Comparison of ENCODE assay signal across 9 cellular contexts in the genomic region with DNA sequence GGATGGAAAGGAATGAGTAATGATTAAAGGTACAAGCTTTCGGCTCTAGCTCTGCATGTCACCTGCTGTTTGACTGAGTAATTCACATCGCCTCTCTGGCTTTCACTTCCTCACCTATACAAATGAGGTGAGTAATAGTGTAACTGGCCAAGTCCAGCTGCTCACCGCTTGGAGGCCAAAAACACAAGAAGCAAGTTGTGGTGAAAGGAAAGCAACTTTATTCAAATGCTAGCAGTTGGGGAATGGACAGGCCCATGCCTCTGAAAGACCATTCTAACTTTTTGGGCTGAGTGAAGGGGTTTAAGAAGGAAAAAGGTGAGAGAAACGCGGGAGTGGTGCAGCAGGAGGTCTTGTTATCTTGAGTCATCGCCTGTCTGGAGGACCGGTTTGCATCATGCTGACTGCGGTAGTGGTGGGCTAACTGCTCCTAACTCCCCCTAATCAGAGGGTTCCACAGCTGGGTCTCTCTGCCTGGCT. TPM values are rescaled to one million over a fixed set of nuclear protein-coding genes. Genes with fewer than 3 reads are reported as not detected.
DNase-seq lines count a peak whose midpoint lies in the region; ATAC-seq, FAIRE-seq and TF ChIP-seq lines count a peak whose summit lies in the region.
"Had no signal": no experiment of that assay in that cellular context is flagged by ENCODE, and none has a peak within 500 bp of the region (broad histone marks: within the 10 kb centered on the region; RNA-seq: fewer than 3 reads in every experiment).

No MANE protein-coding gene starts in this region.

- H3K27ac ChIP-seq in keratinocyte (ENCODE audit: control insufficient read depth, insufficient read depth, low read length) = no peak overlapping the region
- no peak overlapping the region for H3K27ac ChIP-seq in effector memory CD4-positive, alpha-beta T cell (ENCODE audit: insufficient read depth, low read length, poor library complexity, severe bottlenecking)

- dilution Hi-C loops in keratinocyte (cut with MboI; ENCODE audit: extremely low pct_ligation_motif_present, low sequenced_read_pairs) = no loop called here

- peaks cover 41 to 69% of the 10 kb centered on the region in 2 donors for H3K27me3 Mint-ChIP-seq in natural killer cell treated with Interleukin-12 subunit alpha and Interleukin-12 subunit beta and Interleukin-15 and Interleukin-18, amount 100 ng/mL, for 72 hours

- no peaks in the 10 kb centered on the region for H3K9me3 Mint-ChIP-seq in natural killer cell treated with Interleukin-12 subunit alpha and Interleukin-12 subunit beta and Interleukin-15 and Interleukin-18, amount 100 ng/mL, for 72 hours

- peak; percentile 96 for ATAC-seq in GM18858 (IDR thresholded peaks at IDR 0.05; ENCODE audit: unreplicated experiment)
- peak; percentile 99 for ATAC-seq in GM21576 (IDR thresholded peaks at IDR 0.05; ENCODE audit: unreplicated experiment)
- peak; percentile 93 for ATAC-seq in HG03469 (IDR thresholded peaks at IDR 0.05; ENCODE audit: unreplicated experiment)
- ATAC-seq in natural killer cell treated with Interleukin-12 subunit alpha and Interleukin-12 subunit beta and Interleukin-15 and Interleukin-18, amount 100 ng/mL, for 72 hours = no peak

- H3K36me3 ChIP-seq in keratinocyte (ENCODE audit: control insufficient read depth in 2 of 2, extremely low read depth in 1 of 2, insufficient read depth in 2 of 2, low read length in 2 of 2) = no peaks in the 10 kb centered on the region
- H3K36me3 ChIP-seq in effector memory CD4-positive, alpha-beta T cell (ENCODE audit: control insufficient read depth, insufficient read depth, low read length) = no peaks in the 10 kb centered on the region

- H3K4me1 ChIP-seq in keratinocyte (ENCODE audit: control insufficient read depth, extremely low read depth, insufficient read depth, low read length) = peaks cover 7% of the 10 kb centered on the region
- no peaks in the 10 kb centered on the region for H3K4me1 ChIP-seq in effector memory CD4-positive, alpha-beta T cell (ENCODE audit: control insufficient read depth, insufficient read depth, low read length, poor library complexity, severe bottlenecking)

- peak overlapping the region; percentile 37 for H3K4me2 ChIP-seq in keratinocyte (ENCODE audit: control insufficient read depth, extremely low read depth, insufficient read depth, low read depth, low read length)

- H4K20me1 ChIP-seq in keratinocyte (ENCODE audit: control insufficient read depth, extremely low read depth, insufficient read depth, low read length) = no peaks in the 10 kb centered on the region

- no peak overlapping the region for H3K4me3 Mint-ChIP-seq in natural killer cell treated with Interleukin-12 subunit alpha and Interleukin-12 subunit beta and Interleukin-15 and Interleukin-18, amount 100 ng/mL, for 72 hours

- H3K79me2 ChIP-seq in keratinocyte (ENCODE audit: control insufficient read depth, insufficient read depth, low read length) = no peaks in the 10 kb centered on the region

- H3K9me3 ChIP-seq in keratinocyte (ENCODE audit: control insufficient read depth, low read depth, low read length) = no peaks in the 10 kb centered on the region
- H3K9me3 ChIP-seq in effector memory CD4-positive, alpha-beta T cell (ENCODE audit: control insufficient read depth, low read length) = no peaks in the 10 kb centered on the region

- no peaks in the 10 kb centered on the region for H3K36me3 Mint-ChIP-seq in natural killer cell treated with Interleukin-12 subunit alpha and Interleukin-12 subunit beta and Interleukin-15 and Interleukin-18, amount 100 ng/mL, for 72 hours

- TF ChIP-seq CTCF in keratinocyte (optimal IDR thresholded peaks at IDR 0.05 in 1 of 3, IDR thresholded peaks at IDR 0.05 in 1 of 3, conservative IDR thresholded peaks at IDR 0.05 in 1 of 3; ENCODE audit: extremely low read depth in 1 of 3, insufficient read depth in 2 of 3, low read length in 3 of 3) = peak; percentile 18 to 34 (median 26)

- peak overlapping the region; percentile 36 for H2AFZ ChIP-seq in keratinocyte (ENCODE audit: control insufficient read depth, low read length)

- no peaks in the 10 kb centered on the region for H3K9me1 ChIP-seq in keratinocyte (ENCODE audit: control insufficient read depth, extremely low read depth, insufficient read depth, low read length)

- no peak overlapping the region for H3K27ac Mint-ChIP-seq in natural killer cell treated with Interleukin-12 subunit alpha and Interleukin-12 subunit beta and Interleukin-15 and Interleukin-18, amount 100 ng/mL, for 72 hours

- H3K4me1 Mint-ChIP-seq in natural killer cell treated with Interleukin-12 subunit alpha and Interleukin-12 subunit beta and Interleukin-15 and Interleukin-18, amount 100 ng/mL, for 72 hours (ENCODE audit: low read depth in 2 of 2) = no peaks in the 10 kb centered on the region

- H3K27me3 ChIP-seq in keratinocyte (ENCODE audit: control insufficient read depth, extremely low read depth, insufficient read depth, low read length) = no peaks in the 10 kb centered on the region
- no peaks in the 10 kb centered on the region for H3K27me3 ChIP-seq in effector memory CD4-positive, alpha-beta T cell (replicated peaks; ENCODE audit: control insufficient read depth, insufficient read depth, low read length, poor library complexity, severe bottlenecking)

- H3K4me3 ChIP-seq in keratinocyte (ENCODE audit: control insufficient read depth in 2 of 3, extremely low read depth in 1 of 3, insufficient read depth in 2 of 3, low read depth in 1 of 3, low read length in 3 of 3) = no peak overlapping the region
- no peak overlapping the region for H3K4me3 ChIP-seq in effector memory CD4-positive, alpha-beta T cell (ENCODE audit: insufficient read depth, low read depth, low read length, poor library complexity, severe bottlenecking)

- DNase-seq in keratinocyte (ENCODE audit: low read depth, low spot score) (peak; percentile 25), COLO829 (ENCODE audit: low spot score) (no peak)
- DNase-seq in effector memory CD4-positive, alpha-beta T cell = no peak
- no peak for DNase-seq in activated CD4-positive, alpha-beta T cell treated with anti-CD3 and anti-CD28 coated beads, Interleukin-2, amount 50 U/mL, for 4 hours
- DNase-seq in natural killer cell treated with Interleukin-12 subunit alpha and Interleukin-12 subunit beta and Interleukin-15 and Interleukin-18, amount 100 ng/mL, for 72 hours (ENCODE audit: low spot score) = no peak

- no peak overlapping the region for H3K9ac ChIP-seq in keratinocyte (ENCODE audit: control insufficient read depth, extremely low read depth, insufficient read depth, low read length)

- peak; percentile 89 for FAIRE-seq in keratinocyte (lab: Jason Lieb, UNC)

RNA-seq across cellular contexts. Expression of a gene that starts 45.7 kb away (rescaled TPM):
- polyA plus RNA-seq in keratinocyte = 33.0 to 72.2 TPM (median 49.6 TPM) in 3 replicates
- 115 TPM for polyA plus RNA-seq in keratinocyte (2011; ENCODE audit: low read depth)
- 53.9 and 84.8 TPM in 2 replicates for polyA plus RNA-seq in keratinocyte (2011; cell fraction: cytosol; rRNA removed)
- 55.7 and 64.3 TPM in 2 replicates for polyA plus RNA-seq in keratinocyte (2011; cell fraction: nucleus; rRNA removed)
- polyA plus RNA-seq in keratinocyte (2012; ENCODE audit: low replicate concordance) = 52.1 and 85.3 TPM in 2 replicates
- polyA minus RNA-seq in keratinocyte = 59.2 to 98.7 TPM (median 64.5 TPM) in 3 replicates
- 40.7 TPM for polyA minus RNA-seq in keratinocyte (2011; cell fraction: cytosol; rRNA and poly(A)+ RNA removed)
- 24.5 and 51.0 TPM in 2 replicates for polyA minus RNA-seq in keratinocyte (2011; cell fraction: nucleus; rRNA and poly(A)+ RNA removed)
- 10 to 100 TPM; 72.6 to 84.5 TPM for total RNA-seq in natural killer cell treated with Interleukin-12 subunit alpha and Interleukin-12 subunit beta and Interleukin-15 and Interleukin-18, amount 100 ng/mL, for 72 hours

RNA-seq across cellular contexts. Expression of a gene that starts 51.3 kb away (rescaled TPM):
- not detected in 3 replicates for polyA plus RNA-seq in keratinocyte
- polyA plus RNA-seq in keratinocyte (2011; ENCODE audit: low read depth) = not detected
- not detected in 2 replicates for polyA plus RNA-seq in keratinocyte (2011; cell fraction: cytosol; rRNA removed)
- not detected in 2 replicates for polyA plus RNA-seq in keratinocyte (2011; cell fraction: nucleus; rRNA removed)
- not detected in 2 replicates for polyA plus RNA-seq in keratinocyte (2012; ENCODE audit: low replicate concordance)
- polyA minus RNA-seq in keratinocyte = 0.49 TPM in 1 of 3 replicates, not detected in the others
- polyA minus RNA-seq in keratinocyte (2011; cell fraction: cytosol; rRNA and poly(A)+ RNA removed) = not detected
- not detected in 2 replicates for polyA minus RNA-seq in keratinocyte (2011; cell fraction: nucleus; rRNA and poly(A)+ RNA removed)
- total RNA-seq in natural killer cell treated with Interleukin-12 subunit alpha and Interleukin-12 subunit beta and Interleukin-15 and Interleukin-18, amount 100 ng/mL, for 72 hours = not detected
- total RNA-seq: myocyte had no signal

Comparison
In these comparisons a context has a peak if more than half of its experiments do, and no peak if none do; other contexts are left out.
1. ATAC-seq: peak in GM18858 (single experiment), GM21576 (single experiment) and HG03469 (single experiment); none in natural killer cell treated with Interleukin-12 subunit alpha and Interleukin-12 subunit beta and Interleukin-15 and Interleukin-18, amount 100 ng/mL, for 72 hours (0 of 2).